Comparison of ENCODE assay signal across 23 cellular contexts in the genomic region with DNA sequence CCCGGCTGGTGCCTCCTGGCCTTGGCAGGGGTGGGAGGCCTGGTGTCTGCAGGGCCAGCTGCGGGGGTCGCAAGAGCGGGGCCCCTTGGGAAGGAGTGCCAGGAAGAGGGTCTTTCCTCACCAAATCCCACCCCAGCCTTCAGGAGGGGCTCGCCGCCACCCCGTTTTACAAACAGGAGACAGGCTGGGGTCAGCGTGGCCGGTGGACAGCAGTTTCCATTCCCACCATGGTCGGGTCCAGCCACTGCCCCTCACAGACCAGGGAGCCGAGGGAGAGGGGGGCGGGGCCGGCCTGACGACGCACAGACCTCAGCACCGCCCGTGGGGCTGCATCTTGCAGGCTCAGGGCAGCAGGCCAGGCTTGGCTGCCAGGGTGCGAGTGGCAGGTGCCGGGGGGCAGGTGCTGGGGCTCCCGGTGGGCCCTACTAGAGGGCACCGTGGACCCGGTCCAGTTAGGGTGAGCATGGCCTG. TPM values are rescaled to one million over a fixed set of nuclear protein-coding genes. Genes with fewer than 3 reads are reported as not detected.
A peak's percentile ranks its signal among the peaks of the same experiment; 100 is the strongest.
DNase-seq lines count a peak whose midpoint lies in the region; ATAC-seq and TF ChIP-seq lines count a peak whose summit lies in the region.
"Had no signal": no experiment of that assay in that cellular context is flagged by ENCODE, and none has a peak within 500 bp of the region (broad histone marks: within the 10 kb centered on the region; RNA-seq: fewer than 3 reads in every experiment).

No MANE protein-coding gene starts in this region.

- CTCF ChIA-PET in activated B cell treated with CpG ODN at 0.5 μM for 24 hours (lab: Charles Lee) = no interaction called here
- CTCF ChIA-PET in activated CD8-positive, alpha-beta T cell treated with anti-CD3 and anti-CD28 coated beads for 36 hours (lab: Charles Lee) = no interaction called here

- no peak overlapping the region for H3K27ac ChIP-seq in psoas muscle
- H3K27ac ChIP-seq: dorsolateral prefrontal cortex, right lobe of liver had no signal

- TF ChIP-seq CTCF in GM12864 (IDR thresholded peaks at IDR 0.05; ENCODE audit: low read depth, low read length, missing control alignments) (no peak), activated B cell treated with CpG ODN at 0.5 μM for 24 hours (IDR thresholded peaks at IDR 0.05) (no peak), psoas muscle (IDR thresholded peaks at IDR 0.05) (no peak)
- no peak for TF ChIP-seq CTCF in activated CD8-positive, alpha-beta T cell treated with anti-CD3 and anti-CD28 coated beads for 36 hours (IDR thresholded peaks at IDR 0.05)

- no peaks in the 10 kb centered on the region for H3K36me3 ChIP-seq in psoas muscle (ENCODE audit: insufficient read depth in 1 of 2, low read depth in 1 of 2)
- H3K36me3 ChIP-seq: right lobe of liver had no signal

- peaks cover 0 to 58% (median 14%) of the 10 kb centered on the region in 3 donors for H3K27me3 ChIP-seq in psoas muscle (ENCODE audit: insufficient read depth in 3 of 3, low read length in 2 of 3)
- H3K27me3 ChIP-seq: right lobe of liver had no signal

- peak overlapping the region; percentile 95 to 99 (median 99) for H3K27ac Mint-ChIP-seq in IgD-negative memory B cell
- peak overlapping the region; percentile 50 for H3K27ac Mint-ChIP-seq in activated B cell treated with CpG ODN at 0.5 μM for 24 hours
- no peak overlapping the region for H3K27ac Mint-ChIP-seq in activated CD8-positive, alpha-beta T cell treated with anti-CD3 and anti-CD28 coated beads for 36 hours
- H3K27ac Mint-ChIP-seq: activated CD8-positive, alpha-beta T cell treated with anti-CD3 and anti-CD28 coated beads, Interleukin-2, amount 10 ng/mL, durations not matched to agents 7 days and 5 days; activated naive CD8-positive, alpha-beta T cell treated with anti-CD3 and anti-CD28 coated beads, Interleukin-2, amount 10 ng/mL, durations not matched to agents 7 days and 5 days; CD4-positive, alpha-beta memory T cell had no signal

- H3K4me1 Mint-ChIP-seq in IgD-negative memory B cell (peaks cover 53 to 72% (median 61%) of the 10 kb centered on the region in 3 donors), activated B cell treated with CpG ODN at 0.5 μM for 24 hours (peaks cover 93% of the 10 kb centered on the region)
- peaks cover 15% of the 10 kb centered on the region for H3K4me1 Mint-ChIP-seq in activated CD8-positive, alpha-beta T cell treated with anti-CD3 and anti-CD28 coated beads for 36 hours (ENCODE audit: low read depth)
- H3K4me1 Mint-ChIP-seq: activated naive CD8-positive, alpha-beta T cell treated with anti-CD3 and anti-CD28 coated beads, Interleukin-2, amount 10 ng/mL, durations not matched to agents 7 days and 5 days; central memory CD8-positive, alpha-beta T cell had no signal

- H3K9me3 Mint-ChIP-seq in IgD-negative memory B cell (no peaks in the 10 kb centered on the region), activated B cell treated with CpG ODN at 0.5 μM for 24 hours (no peaks in the 10 kb centered on the region)
- no peaks in the 10 kb centered on the region for H3K9me3 Mint-ChIP-seq in activated CD8-positive, alpha-beta T cell treated with anti-CD3 and anti-CD28 coated beads for 36 hours
- H3K9me3 Mint-ChIP-seq: activated naive CD8-positive, alpha-beta T cell treated with anti-CD3 and anti-CD28 coated beads, Interleukin-2, amount 10 ng/mL, durations not matched to agents 7 days and 5 days; central memory CD8-positive, alpha-beta T cell had no signal

- H3K4me3 Mint-ChIP-seq in IgD-negative memory B cell = peak overlapping the region; percentile 67 to 94 (median 74)
- no peak overlapping the region for H3K4me3 Mint-ChIP-seq in activated B cell treated with CpG ODN at 0.5 μM for 24 hours
- no peak overlapping the region for H3K4me3 Mint-ChIP-seq in activated CD8-positive, alpha-beta T cell treated with anti-CD3 and anti-CD28 coated beads for 36 hours
- H3K4me3 Mint-ChIP-seq: activated CD8-positive, alpha-beta T cell treated with anti-CD3 and anti-CD28 coated beads, Interleukin-2, amount 10 ng/mL, durations not matched to agents 7 days and 5 days; activated naive CD8-positive, alpha-beta T cell treated with anti-CD3 and anti-CD28 coated beads, Interleukin-2, amount 10 ng/mL, durations not matched to agents 7 days and 5 days had no signal

- POLR2A ChIA-PET in activated B cell treated with CpG ODN at 0.5 μM for 24 hours (lab: Charles Lee) = interaction anchor here (0.6 to 10.8 kb wide), 8 partner anchors 8 to 1575 kb away, joined by 3 to 165 read pairs (median 14); partner anchors contain the start of genes CBFA2T3 and CDH15
- POLR2A ChIA-PET in activated CD8-positive, alpha-beta T cell treated with anti-CD3 and anti-CD28 coated beads for 36 hours (lab: Charles Lee) = no interaction called here

- H3K4me3 ChIP-seq in GM12864 (ENCODE audit: low read depth, low read length) (peak overlapping the region; percentile 27; the same call in 1 of the 2 replicates), psoas muscle (no peak overlapping the region)
- H3K4me3 ChIP-seq: dorsolateral prefrontal cortex, right lobe of liver had no signal

- H3K4me1 ChIP-seq in psoas muscle = no peaks in the 10 kb centered on the region
- H3K4me1 ChIP-seq: right lobe of liver had no signal

- DNase-seq in GM12864 (ENCODE audit: low read depth) (no peak), activated B cell treated with CpG ODN at 0.5 μM for 24 hours (no peak), psoas muscle (peak; percentile 9 to 49), NCI-H2107 (lab: John Stamatoyannopoulos, UW) (no peak)
- no peak for DNase-seq in activated CD8-positive, alpha-beta T cell treated with anti-CD3 and anti-CD28 coated beads for 36 hours
- DNase-seq: activated CD4-positive, CD25-positive, alpha-beta regulatory T cell; activated CD8-positive, alpha-beta T cell treated with anti-CD3 and anti-CD28 coated beads, Interleukin-2, amount 10 ng/mL, durations not matched to agents 7 days and 5 days; activated effector memory CD4-positive, alpha-beta T cell treated with anti-CD3 and anti-CD28 coated beads, Interleukin-2, amount 50 U/mL, for 16 hours; activated naive CD8-positive, alpha-beta T cell treated with anti-CD3 and anti-CD28 coated beads, Interleukin-2, amount 10 ng/mL, durations not matched to agents 7 days and 5 days; activated T-cell treated with anti-CD3 and anti-CD28 coated beads for 4 hours; CD4-positive, alpha-beta memory T cell; DMS153; dorsolateral prefrontal cortex; islet precursor cell; NCI-H1417 treated with DMSO at 0.1 percent for 48 hours; NCI-H510A; stimulated activated CD4-positive, alpha-beta T cell treated with anti-CD3 and anti-CD28 coated beads, Interleukin-4, amount 100 ng/mL, for 4 hours; stimulated activated naive CD8-positive, alpha-beta T cell treated with anti-CD3 and anti-CD28 coated beads, Interleukin-15, Interleukin-2, amounts not matched to agents 100 U/mL and 50 U/mL, for 24 hours; T1000 had no signal

- H3K36me3 Mint-ChIP-seq in IgD-negative memory B cell = no peaks in the 10 kb centered on the region
- H3K36me3 Mint-ChIP-seq in activated B cell treated with CpG ODN at 0.5 μM for 24 hours (ENCODE audit: low read depth) = peaks cover 5% of the 10 kb centered on the region
- H3K36me3 Mint-ChIP-seq in activated CD8-positive, alpha-beta T cell treated with anti-CD3 and anti-CD28 coated beads for 36 hours (ENCODE audit: low read depth) = no peaks in the 10 kb centered on the region
- H3K36me3 Mint-ChIP-seq: activated naive CD8-positive, alpha-beta T cell treated with anti-CD3 and anti-CD28 coated beads, Interleukin-2, amount 10 ng/mL, durations not matched to agents 7 days and 5 days; CD4-positive, alpha-beta memory T cell had no signal

- H3K27me3 Mint-ChIP-seq in IgD-negative memory B cell (peaks cover 3% of the 10 kb centered on the region), activated B cell treated with CpG ODN at 0.5 μM for 24 hours (no peaks in the 10 kb centered on the region)
- H3K27me3 Mint-ChIP-seq in activated CD8-positive, alpha-beta T cell treated with anti-CD3 and anti-CD28 coated beads for 36 hours = peaks cover 8% of the 10 kb centered on the region

- intact Hi-C loops in activated B cell treated with CpG ODN at 0.5 μM for 24 hours (cut with micrococcal nuclease) (loop anchor here (2.0 to 5.0 kb wide), 4 partner anchors 91 to 513 kb away; partner anchors contain the start of gene CYBA), psoas muscle (cut with DNase I) (no loop called here)
- intact Hi-C loops in activated CD8-positive, alpha-beta T cell treated with anti-CD3 and anti-CD28 coated beads for 36 hours (cut with micrococcal nuclease) = no loop called here

- WGBS in psoas muscle, 3 donors = 40 to 48% (median 45%) methylated on average over 19 to 22 of the region's 22 CpGs

- no peaks in the 10 kb centered on the region for H3K9me3 ChIP-seq in psoas muscle
- H3K9me3 ChIP-seq: right lobe of liver had no signal

- ATAC-seq in activated B cell treated with CpG ODN at 0.5 μM for 24 hours (ENCODE audit: low read depth) (no peak), psoas muscle (no peak), HG02571 (IDR thresholded peaks at IDR 0.05; ENCODE audit: unreplicated experiment) (no peak)
- no peak for ATAC-seq in activated CD8-positive, alpha-beta T cell treated with anti-CD3 and anti-CD28 coated beads for 36 hours
- ATAC-seq: activated CD8-positive, alpha-beta T cell treated with anti-CD3 and anti-CD28 coated beads, Interleukin-2, amount 10 ng/mL, durations not matched to agents 7 days and 5 days; right lobe of liver; stimulated activated naive CD8-positive, alpha-beta T cell treated with anti-CD3 and anti-CD28 coated beads, Interleukin-15, Interleukin-2, amounts not matched to agents 100 U/mL and 50 U/mL, for 24 hours had no signal

RNA-seq across cellular contexts. Expression of gene CBFA2T3, which starts 7.6 kb away (rescaled TPM):
- polyA plus RNA-seq in IgD-negative memory B cell = 38.8 TPM
- 50.8 and 63.3 TPM in 2 replicates for total RNA-seq in activated B cell treated with CpG ODN at 0.5 μM for 24 hours
- total RNA-seq in psoas muscle = 10 to 100 TPM in 1 of 4 donors, 1 to 10 TPM in 3; 4.7 to 15.0 (median 6.7) TPM
- 1 to 10 TPM; 2.6 to 6.0 (median 3.4) TPM for polyA plus RNA-seq in psoas muscle
- under 1 TPM; 0.14 to 0.34 TPM for total RNA-seq in activated CD8-positive, alpha-beta T cell treated with anti-CD3 and anti-CD28 coated beads for 36 hours
- total RNA-seq: activated CD8-positive, alpha-beta T cell treated with anti-CD3 and anti-CD28 coated beads, Interleukin-2, amount 10 ng/mL, durations not matched to agents 7 days and 5 days had no signal

Comparison
In these comparisons a context has a peak if more than half of its experiments do, and no peak if none do; other contexts are left out.
1. DNase-seq: peak in psoas muscle (2 of 2); none in GM12864 (single experiment), activated B cell treated with CpG ODN at 0.5 μM for 24 hours (single experiment), activated CD8-positive, alpha-beta T cell treated with anti-CD3 and anti-CD28 coated beads for 36 hours (single experiment) and NCI-H2107 (single experiment).
2. H3K4me3 Mint-ChIP-seq: peak in IgD-negative memory B cell (4 of 4); none in activated B cell treated with CpG ODN at 0.5 μM for 24 hours (single experiment) and activated CD8-positive, alpha-beta T cell treated with anti-CD3 and anti-CD28 coated beads for 36 hours (single experiment).
3. RNA of gene CBFA2T3, which starts 7.6 kb away (total RNA-seq): 50.8 to 63.3 TPM in activated B cell treated with CpG ODN at 0.5 μM for 24 hours and 4.7 to 15.0 TPM in psoas muscle; 0.14 to 0.34 TPM in activated CD8-positive, alpha-beta T cell treated with anti-CD3 and anti-CD28 coated beads for 36 hours; every median in the first group is over 4 times any median in the second.